Comparison of ENCODE assay signal across 17 cellular contexts in the genomic region with DNA sequence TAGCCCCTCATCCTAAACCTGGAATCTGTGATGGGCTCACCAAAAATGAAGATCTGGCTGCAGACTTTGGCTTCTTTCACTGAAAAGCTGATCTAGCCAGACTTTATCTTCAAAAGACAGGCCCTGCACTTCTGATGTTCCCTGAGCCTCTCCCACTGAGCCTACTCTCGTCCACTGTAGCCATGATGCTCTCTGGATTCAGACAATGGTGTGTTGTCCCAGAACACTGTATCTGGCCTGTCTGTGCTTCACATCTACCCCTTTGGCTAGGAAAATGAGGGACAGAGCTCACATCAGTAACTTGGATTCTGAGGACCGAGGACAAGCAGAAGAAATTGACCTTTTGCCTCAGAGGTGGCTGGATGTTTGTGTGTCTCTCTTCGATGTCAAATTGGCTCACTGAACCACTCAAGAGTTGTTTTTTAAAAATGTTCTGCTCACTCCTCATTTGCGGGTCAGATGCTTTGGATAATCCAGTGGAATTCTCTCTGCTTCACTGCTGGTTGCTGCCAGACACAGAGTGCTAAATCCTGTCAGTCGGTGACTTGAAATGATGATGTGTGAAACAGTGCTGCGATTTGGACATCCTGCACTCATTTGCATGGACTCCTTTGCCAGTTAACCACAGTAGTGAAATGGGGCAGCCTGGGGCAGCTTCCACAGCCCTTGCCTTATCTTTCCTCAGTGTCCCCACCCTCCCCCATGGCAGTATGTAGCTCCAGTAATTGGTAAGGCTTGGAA.
A peak's percentile ranks its signal among the peaks of the same experiment; 100 is the strongest.
DNase-seq lines count a peak whose midpoint lies in the region; ATAC-seq, FAIRE-seq and TF ChIP-seq lines count a peak whose summit lies in the region.
"Had no signal": no experiment of that assay in that cellular context is flagged by ENCODE, and none has a peak within 500 bp of the region (broad histone marks: within the 10 kb centered on the region; RNA-seq: fewer than 3 reads in every experiment).

No MANE protein-coding gene starts in this region.

- peak overlapping the region; percentile 34 for H3K4me2 ChIP-seq in GM12878 (ENCODE audit: control insufficient read depth, insufficient read depth)
- H3K4me2 ChIP-seq: GM23338, SK-N-SH had no signal

- TF ChIP-seq CTCF in GM12878 (IDR thresholded peaks at IDR 0.05 in 2 of 3, conservative IDR thresholded peaks at IDR 0.05 in 1 of 3; ENCODE audit: control insufficient read depth in 2 of 3, extremely low read depth in 1 of 3, insufficient read depth in 1 of 3, low read depth in 3 of 3, low read length in 3 of 3): no peak
- no peak for TF ChIP-seq CTCF in lower lobe of right lung (IDR thresholded peaks at IDR 0.05)
- no peak for TF ChIP-seq CTCF in A673 (conservative IDR thresholded peaks at IDR 0.05; ENCODE audit: low read depth, low read length)
- no peak for TF ChIP-seq CTCF in Calu3 (IDR thresholded peaks at IDR 0.05; ENCODE audit: unreplicated experiment)

- no peak overlapping the region for H3K9ac ChIP-seq in GM12878 (ENCODE audit: control insufficient read depth, insufficient read depth, low read length)
- H3K9ac ChIP-seq: SK-N-SH had no signal

- H3K4me1 Mint-ChIP-seq in Calu3 (ENCODE audit: low read depth, unreplicated experiment): peaks cover 4% of the 10 kb centered on the region
- H3K4me1 Mint-ChIP-seq: activated T-helper 17 cell treated with anti-CD3 and anti-CD28 coated beads, Interleukin-2, amount 50 U/mL, for 72 hours had no signal

- TF ChIP-seq RAD21 in GM12878 (IDR thresholded peaks at IDR 0.05; ENCODE audit: insufficient read depth, low read depth, low read length): no peak

- no peaks in the 10 kb centered on the region for H3K36me3 Mint-ChIP-seq in Calu3 (ENCODE audit: insufficient read depth, unreplicated experiment)

- no peaks in the 10 kb centered on the region for H3K9me3 Mint-ChIP-seq in Calu3 (ENCODE audit: low read depth, unreplicated experiment)
- H3K9me3 Mint-ChIP-seq: activated CD8-positive, alpha-beta T cell treated with anti-CD3 and anti-CD28 coated beads for 36 hours; activated T-helper 17 cell treated with anti-CD3 and anti-CD28 coated beads, Interleukin-2, amount 50 U/mL, for 72 hours; dendritic cell treated with granulocyte-macrophage colony-stimulating factor and Interleukin-4, amounts not matched to agents 40 ng/mL and 50 ng/mL, for 4 days; GM23338 had no signal

- no peak overlapping the region for H3K4me3 ChIP-seq in GM12878
- H3K4me3 ChIP-seq in lower lobe of right lung: no peak overlapping the region
- H3K4me3 ChIP-seq in A673 (ENCODE audit: low read depth, low read length, poor library complexity, severe bottlenecking): no peak overlapping the region
- H3K4me3 ChIP-seq: GM23338 had no signal

- no peak for FAIRE-seq in GM12878 (lab: Jason Lieb, UNC)

- CTCF ChIA-PET in GM12878 (lab: Yijun Ruan, JAX) (no interaction called here), A673 (lab: Charles Lee) (no interaction called here), Calu3 (lab: Charles Lee) (no interaction called here)

- intact Hi-C loops in GM12878 (cut with micrococcal nuclease; ENCODE audit: unreplicated experiment): no loop called here
- intact Hi-C loops in lower lobe of right lung (cut with DNase I): no loop called here
- intact Hi-C loops in A673 (cut with micrococcal nuclease; ENCODE audit: unreplicated experiment): no loop called here
- intact Hi-C loops in Calu3 (cut with micrococcal nuclease; ENCODE audit: unreplicated experiment): no loop called here

- TF ChIP-seq POLR2A in GM12878 (IDR thresholded peaks at IDR 0.05; ENCODE audit: low read depth, low read length): no peak

- no peaks in the 10 kb centered on the region for H3K79me2 ChIP-seq in GM12878 (ENCODE audit: control insufficient read depth, insufficient read depth, low read length)

- WGBS in GM12878 (ENCODE audit: insufficient coverage, insufficient replicate concordance, low lambda C conversion rate, missing lambda C conversion rate): 58% methylated on average over 6 of the region's 6 CpGs

- no peak overlapping the region for H2AFZ ChIP-seq in GM12878 (ENCODE audit: control insufficient read depth, low read depth, low read length)
- H2AFZ ChIP-seq: GM23338 had no signal

- H3K27ac Mint-ChIP-seq in Calu3 (ENCODE audit: unreplicated experiment): no peak overlapping the region
- H3K27ac Mint-ChIP-seq: activated CD8-positive, alpha-beta T cell treated with anti-CD3 and anti-CD28 coated beads for 36 hours; activated T-helper 17 cell treated with anti-CD3 and anti-CD28 coated beads, Interleukin-2, amount 50 U/mL, for 72 hours; dendritic cell treated with granulocyte-macrophage colony-stimulating factor and Interleukin-4, amounts not matched to agents 40 ng/mL and 50 ng/mL, for 4 days; GM23338 had no signal

- no peaks in the 10 kb centered on the region for H3K9me3 ChIP-seq in GM12878 (replicated peaks; ENCODE audit: control insufficient read depth, insufficient read depth, low read length)
- H3K9me3 ChIP-seq in lower lobe of right lung: no peaks in the 10 kb centered on the region
- H3K9me3 ChIP-seq in A673 (ENCODE audit: low read depth, low read length, poor library complexity, severe bottlenecking): no peaks in the 10 kb centered on the region
- H3K9me3 ChIP-seq: SK-N-SH had no signal

- POLR2A ChIA-PET in GM12878 (lab: Charles Lee): no interaction called here
- POLR2A ChIA-PET in A673 (lab: Charles Lee; ENCODE audit: low non-redundant PET): no interaction called here

- SMC1A ChIA-PET in GM12878 (lab: Charles Lee; ENCODE audit: uncharacterized antibody, unreplicated experiment): no interaction called here

- ATAC-seq in GM18867 (IDR thresholded peaks at IDR 0.05; ENCODE audit: unreplicated experiment) (peak; percentile 54), GM12878 (no peak; the same call in 2 of the 3 replicates), lower lobe of right lung (peak; percentile 44 to 64), GM18520 (IDR thresholded peaks at IDR 0.05; ENCODE audit: unreplicated experiment) (no peak)
- ATAC-seq: activated CD8-positive, alpha-beta T cell treated with anti-CD3 and anti-CD28 coated beads for 36 hours; activated T-helper 17 cell treated with anti-CD3 and anti-CD28 coated beads, Interleukin-2, amount 50 U/mL, for 72 hours; GM23338; PC-3 had no signal

- H3K27me3 ChIP-seq in GM12878 (replicated peaks in 1 of 2; ENCODE audit: control insufficient read depth in 2 of 2, insufficient read depth in 2 of 2, low read length in 1 of 2) (no peaks in the 10 kb centered on the region), lower lobe of right lung (ENCODE audit: low read depth) (no peaks in the 10 kb centered on the region), A673 (replicated peaks; ENCODE audit: insufficient read depth, low read depth, low read length, poor library complexity) (no peaks in the 10 kb centered on the region)

- RAD21 ChIA-PET in GM12878 (lab: Charles Lee; ENCODE audit: unreplicated experiment): no interaction called here

- H3K4me3 Mint-ChIP-seq in Calu3 (ENCODE audit: low read depth, unreplicated experiment): no peak overlapping the region
- H3K4me3 Mint-ChIP-seq: activated CD8-positive, alpha-beta T cell treated with anti-CD3 and anti-CD28 coated beads for 36 hours; activated T-helper 17 cell treated with anti-CD3 and anti-CD28 coated beads, Interleukin-2, amount 50 U/mL, for 72 hours; dendritic cell treated with granulocyte-macrophage colony-stimulating factor and Interleukin-4, amounts not matched to agents 40 ng/mL and 50 ng/mL, for 4 days; GM23338 had no signal

- H3K36me3 ChIP-seq in GM12878 (ENCODE audit: control insufficient read depth in 2 of 2, insufficient read depth in 2 of 2, low read length in 1 of 2): no peaks in the 10 kb centered on the region
- H3K36me3 ChIP-seq in lower lobe of right lung: no peaks in the 10 kb centered on the region
- H3K36me3 ChIP-seq in A673 (ENCODE audit: insufficient read depth, low read length, poor library complexity, severe bottlenecking): no peaks in the 10 kb centered on the region

- BruUV-seq in GM12878 (replicated peaks; lab: Mats Ljungman, UMichigan): no TSS peak
- no TSS peak for BruUV-seq in A673 (replicated peaks; lab: Mats Ljungman, UMichigan)
- BruUV-seq in Calu3 (replicated peaks; lab: Mats Ljungman, UMichigan): no TSS peak

- H4K20me1 ChIP-seq in GM12878 (ENCODE audit: control insufficient read depth, insufficient read depth): no peaks in the 10 kb centered on the region

- no peak for TF ChIP-seq EP300 in GM12878 (IDR thresholded peaks at IDR 0.05; ENCODE audit: borderline replicate concordance in 1 of 2, control insufficient read depth in 1 of 2, low read depth in 2 of 2, low read length in 2 of 2)

- no peaks in the 10 kb centered on the region for H3K27me3 Mint-ChIP-seq in Calu3 (ENCODE audit: unreplicated experiment)
- H3K27me3 Mint-ChIP-seq: activated CD8-positive, alpha-beta T cell treated with anti-CD3 and anti-CD28 coated beads for 36 hours; activated T-helper 17 cell treated with anti-CD3 and anti-CD28 coated beads, Interleukin-2, amount 50 U/mL, for 72 hours; dendritic cell treated with granulocyte-macrophage colony-stimulating factor and Interleukin-4, amounts not matched to agents 40 ng/mL and 50 ng/mL, for 4 days had no signal

- in situ Hi-C loops in GM12878 (cut with MboI): no loop called here

- H3K4me1 ChIP-seq in GM12878 (ENCODE audit: control insufficient read depth, insufficient read depth, low read length) (peaks cover 37% of the 10 kb centered on the region), lower lobe of right lung (no peaks in the 10 kb centered on the region), A673 (ENCODE audit: insufficient read depth, low read length, poor library complexity, severe bottlenecking) (peaks cover 4% of the 10 kb centered on the region)

- no peak overlapping the region for H3K27ac ChIP-seq in GM12878 (ENCODE audit: control insufficient read depth, insufficient read depth)
- H3K27ac ChIP-seq in lower lobe of right lung: no peak overlapping the region
- peak overlapping the region; percentile 83 for H3K27ac ChIP-seq in substantia nigra (ENCODE audit: low read depth, low read length, poor library complexity, severe bottlenecking)
- H3K27ac ChIP-seq in A673 (ENCODE audit: low read depth, low read length, poor library complexity, severe bottlenecking): no peak overlapping the region

- DNase-seq in GM12878 (ENCODE audit: low read depth, low spot score) (no peak), lower lobe of right lung (no peak), substantia nigra (lab: John Stamatoyannopoulos, UW) (peak in 15 of 49 donors; percentile 8 to 70 (median 38)), A673 (ENCODE audit: low spot score) (no peak), NCI-H2081 (lab: John Stamatoyannopoulos, UW) (no peak), Calu3 (no peak)
- DNase-seq: activated CD8-positive, alpha-beta T cell treated with anti-CD3 and anti-CD28 coated beads for 36 hours; amniotic stem cell; NCI-H1092 treated with DMSO at 0.1 percent for 48 hours; NCI-H446 treated with DMSO at 0.1 percent for 48 hours; PC-3; SK-N-SH had no signal

Comparison
In these comparisons a context has a peak if more than half of its experiments do, and no peak if none do; other contexts are left out.
1. ATAC-seq: peak in GM18867 (single experiment) and lower lobe of right lung (2 of 2); none in GM12878 (single experiment) and GM18520 (single experiment).